23 cellular contexts compared by ENCODE assay signal in genomic region chr13:49441846-49442245, GRCh38. TPM values are rescaled to one million over a fixed set of nuclear protein-coding genes. Genes with fewer than 3 reads are reported as not detected.
DNase-seq lines count a peak whose midpoint lies in the region; ATAC-seq, FAIRE-seq and TF ChIP-seq lines count a peak whose summit lies in the region.
"Had no signal": no experiment of that assay in that cellular context is flagged by ENCODE, and none has a peak within 500 bp of the region (broad histone marks: within the 10 kb centered on the region; RNA-seq: fewer than 3 reads in every experiment).

No MANE protein-coding gene starts in this region.

- H3K27ac ChIP-seq in neural progenitor cell (no peak overlapping the region), sigmoid colon (no peak overlapping the region)
- H3K27ac ChIP-seq: body of pancreas, epithelial cell of prostate, left ventricle myocardium inferior, stomach, upper lobe of left lung had no signal

- no peaks in the 10 kb centered on the region for H3K27me3 Mint-ChIP-seq in activated T-cell treated with anti-CD3 and anti-CD28 coated beads, Interleukin-2, amount 50 U/mL, for 72 hours (ENCODE audit: low read depth)
- H3K27me3 Mint-ChIP-seq in neural progenitor cell (ENCODE audit: insufficient read depth, low read depth), result peaks cover 7% of the 10 kb centered on the region
- H3K27me3 Mint-ChIP-seq: IgD-negative memory B cell had no signal

- no peak for ATAC-seq in activated T-cell treated with anti-CD3 and anti-CD28 coated beads, Interleukin-2, amount 50 U/mL, for 72 hours (replicated peaks in 1 of 2)
- no peak for ATAC-seq in GM19395 (IDR thresholded peaks at IDR 0.05; ENCODE audit: unreplicated experiment)
- ATAC-seq: body of pancreas; CD8-positive, alpha-beta T cell; right cardiac atrium had no signal

- peak overlapping the region; percentile 77 to 92 for H3K4me3 Mint-ChIP-seq in activated T-cell treated with anti-CD3 and anti-CD28 coated beads, Interleukin-2, amount 50 U/mL, for 72 hours
- H3K4me3 Mint-ChIP-seq in neural progenitor cell, result peak overlapping the region; percentile 98

- TF ChIP-seq POLR2A in sigmoid colon (IDR thresholded peaks at IDR 0.05), result no peak

- FAIRE-seq in bronchial epithelial cell (lab: Jason Lieb, UNC), result no peak

- peaks cover 37% of the 10 kb centered on the region for H3K4me1 Mint-ChIP-seq in activated T-cell treated with anti-CD3 and anti-CD28 coated beads, Interleukin-2, amount 50 U/mL, for 72 hours (ENCODE audit: low read depth)
- peaks cover 21% of the 10 kb centered on the region for H3K4me1 Mint-ChIP-seq in neural progenitor cell

- 82 to 86% methylated on average over 2 of the region's 2 CpGs for WGBS in sigmoid colon, 2 donors

- no peak overlapping the region for H3K4me3 ChIP-seq in bronchial epithelial cell (ENCODE audit: low read depth, low read length)
- H3K4me3 ChIP-seq in neural progenitor cell, result no peak overlapping the region
- H3K4me3 ChIP-seq in sigmoid colon, result no peak overlapping the region
- H3K4me3 ChIP-seq: body of pancreas, left ventricle myocardium inferior, stomach, upper lobe of left lung had no signal

- peaks cover 0 to 2% of the 10 kb centered on the region in 2 donors for H3K9me3 Mint-ChIP-seq in activated T-cell treated with anti-CD3 and anti-CD28 coated beads, Interleukin-2, amount 50 U/mL, for 72 hours
- no peaks in the 10 kb centered on the region for H3K9me3 Mint-ChIP-seq in neural progenitor cell
- H3K9me3 Mint-ChIP-seq: CD8-positive, alpha-beta T cell; IgD-negative memory B cell had no signal

- H3K27ac Mint-ChIP-seq in activated T-cell treated with anti-CD3 and anti-CD28 coated beads, Interleukin-2, amount 50 U/mL, for 72 hours, result peak overlapping the region; percentile 83
- no peak overlapping the region for H3K27ac Mint-ChIP-seq in neural progenitor cell
- H3K27ac Mint-ChIP-seq: CD8-positive, alpha-beta T cell had no signal

- peaks cover 14% of the 10 kb centered on the region for H3F3A ChIP-seq in neural progenitor cell (ENCODE audit: low read depth)

- no peaks in the 10 kb centered on the region for H3K4me1 ChIP-seq in neural progenitor cell
- peaks cover 0 to 28% (median 24%) of the 10 kb centered on the region in 4 donors for H3K4me1 ChIP-seq in sigmoid colon

- DNase-seq in activated T-cell treated with anti-CD3 and anti-CD28 coated beads, Interleukin-2, amount 50 U/mL, for 72 hours, result no peak
- DNase-seq in activated T-cell treated with anti-CD3 and anti-CD28 coated beads, Interleukin-2, amount 50 U/mL, for 1 hour, result no peak
- DNase-seq in NCI-H526 treated with DMSO at 0.1 percent for 48 hours (lab: John Stamatoyannopoulos, UW) (peak; percentile 97), bronchial epithelial cell (ENCODE audit: low read depth) (peak; percentile 53), neural progenitor cell (ENCODE audit: low spot score) (no peak), sigmoid colon (no peak)
- no peak for DNase-seq in stimulated activated CD4-positive, alpha-beta T cell treated with anti-CD3 and anti-CD28 coated beads, Interleukin-15, amount 100 ng/mL, for 24 hours
- DNase-seq: activated gamma-delta T cell treated with Interleukin-2 at 50 U/mL for 16 hours; body of pancreas; CD8-positive, alpha-beta T cell; cortex of kidney; DMS79 treated with DMSO at 0.1 percent for 48 hours; H7; left ventricle myocardium inferior; NCI-H2081; NCI-H69; right cardiac atrium; Right ventricle myocardium superior; stomach; upper lobe of left lung had no signal

- no peak overlapping the region for H3K9ac ChIP-seq in neural progenitor cell

- no peak overlapping the region for H3K4me2 ChIP-seq in neural progenitor cell

- no peaks in the 10 kb centered on the region for H3K9me3 ChIP-seq in neural progenitor cell (ENCODE audit: low read depth)
- no peaks in the 10 kb centered on the region for H3K9me3 ChIP-seq in sigmoid colon
- H3K9me3 ChIP-seq: body of pancreas, left ventricle myocardium inferior, stomach, upper lobe of left lung had no signal

- no peaks in the 10 kb centered on the region for H4K20me1 ChIP-seq in neural progenitor cell (ENCODE audit: low read depth)

- H3K79me2 ChIP-seq in neural progenitor cell (ENCODE audit: low read depth), result peaks cover 16% of the 10 kb centered on the region

- H2AFZ ChIP-seq in neural progenitor cell (replicated peaks), result no peak overlapping the region

- intact Hi-C loops in sigmoid colon (cut with DNase I), result loop anchor here (5.0 to 10.0 kb wide), 3 partner anchors 327 to 857 kb away; partner anchors contain the start of gene KPNA3

- peaks cover 2 to 3% of the 10 kb centered on the region in 2 donors for H3K36me3 Mint-ChIP-seq in activated T-cell treated with anti-CD3 and anti-CD28 coated beads, Interleukin-2, amount 50 U/mL, for 72 hours (ENCODE audit: insufficient read depth in 2 of 2)
- peaks cover 12% of the 10 kb centered on the region for H3K36me3 Mint-ChIP-seq in neural progenitor cell

- no peaks in the 10 kb centered on the region for H3K27me3 ChIP-seq in bronchial epithelial cell (ENCODE audit: control insufficient read depth, insufficient read depth, low read length)
- H3K27me3 ChIP-seq in neural progenitor cell, result no peaks in the 10 kb centered on the region
- H3K27me3 ChIP-seq in sigmoid colon, result no peaks in the 10 kb centered on the region
- H3K27me3 ChIP-seq: body of pancreas, stomach, upper lobe of left lung had no signal

- TF ChIP-seq EP300 in sigmoid colon (IDR thresholded peaks at IDR 0.05), result no peak

- TF ChIP-seq CTCF in bronchial epithelial cell (IDR thresholded peaks at IDR 0.05; ENCODE audit: insufficient read depth, low read length, severe bottlenecking) (no peak), neural progenitor cell (IDR thresholded peaks at IDR 0.05) (no peak), sigmoid colon (IDR thresholded peaks at IDR 0.05) (no peak)

- H3K36me3 ChIP-seq in bronchial epithelial cell (ENCODE audit: control insufficient read depth, insufficient read depth, low read length), result no peaks in the 10 kb centered on the region
- peaks cover 4% of the 10 kb centered on the region for H3K36me3 ChIP-seq in neural progenitor cell
- H3K36me3 ChIP-seq in sigmoid colon, result no peaks in the 10 kb centered on the region
- H3K36me3 ChIP-seq: left ventricle myocardium inferior, stomach, upper lobe of left lung had no signal

RNA-seq across cellular contexts. Expression of gene CAB39L, which starts 2.0 kb away (rescaled TPM):
- total RNA-seq in activated T-cell treated with anti-CD3 and anti-CD28 coated beads, Interleukin-2, amount 50 U/mL, for 72 hours, result 1 to 10 TPM; 4.4 to 10.0 TPM
- total RNA-seq in bronchial epithelial cell (6.6 and 8.6 TPM in 2 replicates), neural progenitor cell (ENCODE audit: low replicate concordance) (15.1 and 18.1 TPM in 2 replicates), sigmoid colon (100 to 1,000 TPM; 121 to 180 (median 150) TPM)
- 10 to 100 TPM in 1 of 3 donors, 1 to 10 TPM in 2; 5.5 to 15.6 (median 7.2) TPM for polyA plus RNA-seq in sigmoid colon

RNA-seq across cellular contexts. Expression of gene SETDB2, which starts 2.2 kb away (rescaled TPM):
- 10 to 100 TPM; 20.5 to 21.3 TPM for total RNA-seq in activated T-cell treated with anti-CD3 and anti-CD28 coated beads, Interleukin-2, amount 50 U/mL, for 72 hours
- total RNA-seq in bronchial epithelial cell (5.2 and 5.3 TPM in 2 replicates), neural progenitor cell (ENCODE audit: low replicate concordance) (7.1 and 9.5 TPM in 2 replicates), sigmoid colon (10 to 100 TPM in 3 of 4 donors, 1 to 10 TPM in 1; 7.5 to 12.5 (median 11.2) TPM)
- polyA plus RNA-seq in sigmoid colon, result 1 to 10 TPM; 3.6 to 4.9 (median 4.9) TPM

RNA-seq across cellular contexts. Expression of gene PHF11, which starts 53.9 kb away (rescaled TPM):
- 100 to 1,000 TPM in 1 of 2 donors, 10 to 100 TPM in 1; 98.9 to 145 TPM for total RNA-seq in activated T-cell treated with anti-CD3 and anti-CD28 coated beads, Interleukin-2, amount 50 U/mL, for 72 hours
- total RNA-seq in bronchial epithelial cell (7.9 and 9.5 TPM in 2 replicates), neural progenitor cell (ENCODE audit: low replicate concordance) (4.9 and 6.6 TPM in 2 replicates), sigmoid colon (10 to 100 TPM; 29.6 to 52.1 (median 37.5) TPM)
- polyA plus RNA-seq in sigmoid colon, result 10 to 100 TPM; 20.1 to 36.8 (median 20.4) TPM

Comparison
In these comparisons a context has a peak if more than half of its experiments do, and no peak if none do; other contexts are left out.
1. DNase-seq: peak in NCI-H526 treated with DMSO at 0.1 percent for 48 hours (single experiment) and bronchial epithelial cell (single experiment); none in activated T-cell treated with anti-CD3 and anti-CD28 coated beads, Interleukin-2, amount 50 U/mL, for 72 hours (0 of 2), activated T-cell treated with anti-CD3 and anti-CD28 coated beads, Interleukin-2, amount 50 U/mL, for 1 hour (single experiment), neural progenitor cell (single experiment), sigmoid colon (single experiment) and stimulated activated CD4-positive, alpha-beta T cell treated with anti-CD3 and anti-CD28 coated beads, Interleukin-15, amount 100 ng/mL, for 24 hours (single experiment).